ENCODE assay signal across 14 cellular contexts in genomic region chr1:109504974-109505373, GRCh38. TPM values are rescaled to one million over a fixed set of nuclear protein-coding genes. Genes with fewer than 3 reads are reported as not detected.
DNase-seq lines count a peak whose midpoint lies in the region; ATAC-seq lines count a peak whose summit lies in the region.
"Had no signal": no experiment of that assay in that cellular context is flagged by ENCODE, and none has a peak within 500 bp of the region (broad histone marks: within the 10 kb centered on the region; RNA-seq: fewer than 3 reads in every experiment).

No MANE protein-coding gene starts in this region.

- peaks cover 80% of the 10 kb centered on the region for H3K4me1 Mint-ChIP-seq in activated naive CD4-positive, alpha-beta T cell treated with anti-CD3 and anti-CD28 coated beads, Interleukin-2, amount 10 ng/mL, durations not matched to agents 7 days and 5 days
- H3K4me1 Mint-ChIP-seq in T-cell, result peaks cover 87 to 90% (median 89%) of the 10 kb centered on the region in 3 donors
- H3K4me1 Mint-ChIP-seq in activated naive CD8-positive, alpha-beta T cell (ENCODE audit: low read depth), result peaks cover 88% of the 10 kb centered on the region
- H3K4me1 Mint-ChIP-seq in naive thymus-derived CD8-positive, alpha-beta T cell, result peaks cover 42 to 89% (median 87%) of the 10 kb centered on the region in 4 donors

- H3K27me3 Mint-ChIP-seq in activated naive CD4-positive, alpha-beta T cell treated with anti-CD3 and anti-CD28 coated beads, Interleukin-2, amount 10 ng/mL, durations not matched to agents 7 days and 5 days, result peaks cover 17% of the 10 kb centered on the region
- H3K27me3 Mint-ChIP-seq in T-cell, result no peaks in the 10 kb centered on the region
- no peaks in the 10 kb centered on the region for H3K27me3 Mint-ChIP-seq in activated naive CD8-positive, alpha-beta T cell
- no peaks in the 10 kb centered on the region for H3K27me3 Mint-ChIP-seq in naive thymus-derived CD8-positive, alpha-beta T cell

- POLR2A ChIA-PET in T-cell (lab: Charles Lee), result interaction anchor here (0.6 to 1.0 kb wide), 4 partner anchors 15 to 222 kb away, joined by 3 to 5 read pairs (median 3); partner anchors contain the start of genes GNAI3 (in 1 of the 2) and PSRC1 (in 1 of the 2)
- POLR2A ChIA-PET in naive thymus-derived CD8-positive, alpha-beta T cell (lab: Charles Lee), result interaction anchor here (1.3 to 22.6 kb wide), 5 partner anchors 3 to 44 kb away, joined by 3 to 462 read pairs (median 337); partner anchors contain the start of genes AMIGO1, ATXN7L2, CYB561D1 and GNAI3

- CTCF ChIA-PET in activated naive CD4-positive, alpha-beta T cell treated with anti-CD3 and anti-CD28 coated beads, Interleukin-2, amount 10 ng/mL, durations not matched to agents 7 days and 5 days (lab: Charles Lee), result interaction anchor here (9.0 to 37.4 kb wide), 2 partner anchors 12 to 27 kb away, joined by 112 to 1080 read pairs; partner anchors contain the start of genes CYB561D1 and GPR61
- CTCF ChIA-PET in T-cell (lab: Charles Lee), result interaction anchor here (3.0 to 17.4 kb wide), 3 partner anchors 12 to 28 kb away, joined by 21 to 375 read pairs (median 80); partner anchors contain the start of gene CYB561D1 (in 1 of the 2)

- ATAC-seq in T-cell (replicated peaks in 1 of 4) (no peak), HG03442 (IDR thresholded peaks at IDR 0.05; ENCODE audit: unreplicated experiment) (no peak)
- ATAC-seq in naive thymus-derived CD8-positive, alpha-beta T cell, result no peak

- peaks cover 46% of the 10 kb centered on the region for H3K36me3 Mint-ChIP-seq in activated naive CD4-positive, alpha-beta T cell treated with anti-CD3 and anti-CD28 coated beads, Interleukin-2, amount 10 ng/mL, durations not matched to agents 7 days and 5 days
- H3K36me3 Mint-ChIP-seq in T-cell, result peaks cover 16% of the 10 kb centered on the region
- peaks cover 11% of the 10 kb centered on the region for H3K36me3 Mint-ChIP-seq in activated naive CD8-positive, alpha-beta T cell
- H3K36me3 Mint-ChIP-seq in naive thymus-derived CD8-positive, alpha-beta T cell, result peaks cover 11 to 35% (median 34%) of the 10 kb centered on the region in 3 donors

- no peak overlapping the region for H3K27ac Mint-ChIP-seq in activated naive CD4-positive, alpha-beta T cell treated with anti-CD3 and anti-CD28 coated beads, Interleukin-2, amount 10 ng/mL, durations not matched to agents 7 days and 5 days
- H3K27ac Mint-ChIP-seq in T-cell, result peak overlapping the region; percentile 90 to 95
- peak overlapping the region; percentile 85 for H3K27ac Mint-ChIP-seq in activated naive CD8-positive, alpha-beta T cell
- peak overlapping the region; percentile 93 to 99 (median 98) for H3K27ac Mint-ChIP-seq in naive thymus-derived CD8-positive, alpha-beta T cell

- no peaks in the 10 kb centered on the region for H3K9me3 Mint-ChIP-seq in activated naive CD4-positive, alpha-beta T cell treated with anti-CD3 and anti-CD28 coated beads, Interleukin-2, amount 10 ng/mL, durations not matched to agents 7 days and 5 days
- no peaks in the 10 kb centered on the region for H3K9me3 Mint-ChIP-seq in T-cell
- no peaks in the 10 kb centered on the region for H3K9me3 Mint-ChIP-seq in activated naive CD8-positive, alpha-beta T cell (ENCODE audit: low read depth)
- peaks cover 0 to 23% (median 5%) of the 10 kb centered on the region in 9 donors for H3K9me3 Mint-ChIP-seq in naive thymus-derived CD8-positive, alpha-beta T cell

- H3K4me3 Mint-ChIP-seq in activated naive CD4-positive, alpha-beta T cell treated with anti-CD3 and anti-CD28 coated beads, Interleukin-2, amount 10 ng/mL, durations not matched to agents 7 days and 5 days, result peak overlapping the region; percentile 44
- H3K4me3 Mint-ChIP-seq in T-cell, result peak overlapping the region; percentile 62 to 96 (median 85)
- peak overlapping the region; percentile 51 for H3K4me3 Mint-ChIP-seq in activated naive CD8-positive, alpha-beta T cell
- peak overlapping the region; percentile 74 to 96 (median 88) for H3K4me3 Mint-ChIP-seq in naive thymus-derived CD8-positive, alpha-beta T cell

- DNase-seq in activated naive CD4-positive, alpha-beta T cell treated with anti-CD3 and anti-CD28 coated beads, Interleukin-2, amount 10 ng/mL, durations not matched to agents 7 days and 5 days, result no peak
- DNase-seq in activated naive CD4-positive, alpha-beta T cell (lab: John Stamatoyannopoulos, UW), result no peak
- no peak for DNase-seq in T-cell
- DNase-seq in naive thymus-derived CD8-positive, alpha-beta T cell, result no peak
- no peak for DNase-seq in stimulated activated CD4-positive, alpha-beta T cell treated with anti-CD3 and anti-CD28 coated beads, Interleukin-2, amount 100 ng/mL, for 24 hours
- DNase-seq: DMS79, NCI-H1048, NCI-H1436 treated with DMSO at 0.1 percent for 48 hours, NCI-H2029 treated with DMSO at 0.1 percent for 48 hours, NCI-H2171 treated with DMSO at 0.1 percent for 48 hours, NCI-H510A treated with DMSO at 0.1 percent for 48 hours had no signal

RNA-seq across cellular contexts. Expression of gene AMIGO1, which starts 4.6 kb away (rescaled TPM):
- 10 to 100 TPM; 13.2 to 28.2 (median 21.5) TPM for total RNA-seq in T-cell
- 10 to 100 TPM; 32.8 to 33.3 TPM for total RNA-seq in naive thymus-derived CD8-positive, alpha-beta T cell
- 10 to 100 TPM; 17.8 to 42.2 (median 25.4) TPM for polyA plus RNA-seq in naive thymus-derived CD8-positive, alpha-beta T cell

RNA-seq across cellular contexts. Expression of gene CYB561D1, which starts 11.1 kb away (rescaled TPM):
- total RNA-seq in T-cell, result 10 to 100 TPM; 23.6 to 42.6 (median 39.5) TPM
- 10 to 100 TPM; 29.5 to 33.6 TPM for total RNA-seq in naive thymus-derived CD8-positive, alpha-beta T cell
- 10 to 100 TPM; 12.4 to 20.2 (median 13.9) TPM for polyA plus RNA-seq in naive thymus-derived CD8-positive, alpha-beta T cell

RNA-seq across cellular contexts. Expression of gene ATXN7L2, which starts 21.3 kb away (rescaled TPM):
- total RNA-seq in T-cell, result 10 to 100 TPM in 4 of 5 donors, 1 to 10 TPM in 1; 9.7 to 13.2 (median 12.5) TPM
- 10 to 100 TPM; 12.7 to 14.1 TPM for total RNA-seq in naive thymus-derived CD8-positive, alpha-beta T cell
- 10 to 100 TPM in 1 of 3 donors, 1 to 10 TPM in 2; 4.3 to 10.7 (median 8.6) TPM for polyA plus RNA-seq in naive thymus-derived CD8-positive, alpha-beta T cell

RNA-seq across cellular contexts. Expression of gene GPR61, which starts 34.7 kb away (rescaled TPM):
- under 1 TPM; 0.16 to 0.75 (median 0.39) TPM for total RNA-seq in T-cell
- total RNA-seq in naive thymus-derived CD8-positive, alpha-beta T cell, result 1 to 10 TPM; 1.0 to 1.2 TPM
- 1 to 10 TPM in 1 of 3 donors, under 1 TPM in 1, not detected in 1; 0.71 to 1.1 TPM for polyA plus RNA-seq in naive thymus-derived CD8-positive, alpha-beta T cell
- total RNA-seq: M059J had no signal

RNA-seq across cellular contexts. Expression of gene SYPL2, which starts 38.6 kb away (rescaled TPM):
- total RNA-seq in T-cell, result under 1 TPM in 4 of 5 donors, not detected in 1; 0.09 to 0.13 (median 0.11) TPM
- total RNA-seq in naive thymus-derived CD8-positive, alpha-beta T cell, result not detected
- polyA plus RNA-seq in naive thymus-derived CD8-positive, alpha-beta T cell, result under 1 TPM in 1 of 3 donors, not detected in 2; 0.22 TPM
